Comparison of ENCODE assay signal across 8 cellular contexts in the genomic region with DNA sequence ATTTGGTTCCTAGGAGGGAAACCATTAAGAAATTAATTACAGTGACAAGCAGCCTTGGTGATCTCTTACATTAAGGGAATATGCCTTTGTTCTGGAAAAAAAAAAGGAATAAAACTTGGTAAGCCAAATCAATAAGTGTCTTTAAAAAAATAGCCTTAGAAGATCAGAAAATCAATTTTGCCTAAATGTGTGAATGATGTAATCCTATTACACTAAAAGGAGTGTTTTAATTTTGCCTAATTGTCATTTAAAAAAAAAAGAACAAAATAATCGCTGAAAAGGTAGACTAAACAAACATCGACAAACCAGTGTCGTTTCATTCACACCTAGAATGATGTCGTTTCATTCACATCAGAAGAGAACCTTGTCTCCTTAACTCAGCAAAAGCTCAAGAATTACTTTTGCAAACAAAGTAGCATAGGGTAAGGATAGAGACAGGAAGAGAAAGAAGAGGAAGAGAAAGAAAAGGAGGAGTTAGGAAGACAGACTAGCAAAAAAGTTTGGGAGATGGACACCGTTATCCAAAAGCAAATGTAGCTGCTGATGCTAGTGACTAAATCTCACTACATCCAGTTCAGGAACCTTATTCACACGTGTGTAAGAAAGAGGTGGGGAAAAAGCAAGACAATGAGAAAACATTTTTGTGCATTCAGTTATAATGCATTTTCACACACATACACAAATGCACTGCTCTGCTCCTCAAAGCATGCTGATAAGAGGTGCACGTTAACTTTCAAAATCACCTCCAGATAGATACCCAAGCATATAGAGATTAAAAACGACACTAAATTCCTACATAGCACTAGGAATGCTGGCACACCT.
DNase-seq lines count a peak whose midpoint lies in the region; ATAC-seq and TF ChIP-seq lines count a peak whose summit lies in the region.

No MANE protein-coding gene starts in this region.

- no peak overlapping the region for H3K9ac ChIP-seq in trophoblast cell (ENCODE audit: low read length)

- peaks cover 16% of the 10 kb centered on the region for H3F3A ChIP-seq in PC-9 (ENCODE audit: insufficient read depth, low read depth)

- peaks cover 27% of the 10 kb centered on the region for H3K4me1 Mint-ChIP-seq in endothelial cell (ENCODE audit: unreplicated experiment)

- peaks cover 46% of the 10 kb centered on the region for H3K79me2 ChIP-seq in PC-9 (ENCODE audit: low read depth)
- H3K79me2 ChIP-seq in trophoblast cell (ENCODE audit: control insufficient read depth, insufficient read depth, low read length, poor library complexity) = no peaks in the 10 kb centered on the region

- H4K12ac ChIP-seq in trophoblast cell (ENCODE audit: low read depth, low read length) = no peak overlapping the region

- 0 out of 2 replicates have a peak, but pooled peaks cover 3% of the 10 kb centered on the region for H3K36me3 ChIP-seq in PC-9 (ENCODE audit: low read depth)
- H3K36me3 ChIP-seq in trophoblast cell (ENCODE audit: control insufficient read depth in 1 of 2, insufficient read depth in 2 of 2, low read length in 2 of 2) = no peaks in the 10 kb centered on the region

- H3K27ac ChIP-seq in PC-9 (peak overlapping the region; percentile 71), trophoblast cell (ENCODE audit: low read depth, low read length) (peak overlapping the region; percentile 52)

- no peak overlapping the region for H3K14ac ChIP-seq in trophoblast cell (ENCODE audit: low read length)

- no peaks in the 10 kb centered on the region for H3K36me3 Mint-ChIP-seq in endothelial cell (ENCODE audit: low read depth, unreplicated experiment)

- no peak overlapping the region for H3K23ac ChIP-seq in trophoblast cell (ENCODE audit: low read length)

- H2BK12ac ChIP-seq in trophoblast cell (ENCODE audit: low read length) = no peak overlapping the region

- no peaks in the 10 kb centered on the region for H3K9me3 Mint-ChIP-seq in endothelial cell (ENCODE audit: unreplicated experiment)

- H3K27me3 Mint-ChIP-seq in endothelial cell (ENCODE audit: unreplicated experiment) = peaks cover 5% of the 10 kb centered on the region

- H4K8ac ChIP-seq in trophoblast cell (ENCODE audit: low read depth, low read length) = no peak overlapping the region

- intact Hi-C loops in PC-9 (cut with micrococcal nuclease; ENCODE audit: unreplicated experiment) = loop anchor here (1.0 to 2.0 kb wide), 11 partner anchors 18 to 543 kb away; a partner anchor contains a TSS

- in situ Hi-C loops in G401 (cut with HindIII; ENCODE audit: low sequenced_read_pairs) = no loop called here

- no peak overlapping the region for H2BK120ac ChIP-seq in trophoblast cell (ENCODE audit: insufficient read depth, low read length, poor library complexity)

- TSS peak; percentile 88 for BruUV-seq in PC-9 (replicated peaks; lab: Mats Ljungman, UMichigan)

- H3K27ac Mint-ChIP-seq in endothelial cell (ENCODE audit: unreplicated experiment) = peak overlapping the region; percentile 78

- H3K27me3 ChIP-seq in PC-9 (ENCODE audit: insufficient read depth, low read depth) (no peaks in the 10 kb centered on the region), trophoblast cell (ENCODE audit: insufficient read depth, low read length) (no peaks in the 10 kb centered on the region)

- no peaks in the 10 kb centered on the region for H3K9me2 ChIP-seq in PC-9 (ENCODE audit: insufficient read depth)

- no peak overlapping the region for H2BK5ac ChIP-seq in trophoblast cell (ENCODE audit: low read depth, low read length, poor library complexity)

- H3K4ac ChIP-seq in trophoblast cell (ENCODE audit: low read depth, low read length) = no peak overlapping the region

- H3K4me3 ChIP-seq in PC-9 (peak overlapping the region; percentile 19; the same call in 1 of the 2 replicates), trophoblast cell (ENCODE audit: low read depth, low read length) (no peak overlapping the region)

- POLR2A ChIA-PET in PC-9 (lab: Charles Lee; ENCODE audit: unreplicated experiment) = interaction anchor here (0.6 to 1.5 kb wide), 3 partner anchors 31 to 201 kb away, joined by 3 to 73 read pairs (median 10); no protein-coding TSS in a partner anchor

- ATAC-seq in HG03469 (IDR thresholded peaks at IDR 0.05; ENCODE audit: unreplicated experiment) = no peak

- H3K9me3 ChIP-seq in PC-9 (ENCODE audit: insufficient read depth, low read depth) (no peaks in the 10 kb centered on the region), trophoblast cell (ENCODE audit: insufficient read depth, low read depth, low read length) (no peaks in the 10 kb centered on the region)

- H2AFZ ChIP-seq in PC-9 (no peak overlapping the region), trophoblast cell (ENCODE audit: insufficient read depth, low read length, poor library complexity) (no peak overlapping the region)

- H4K91ac ChIP-seq in trophoblast cell (ENCODE audit: low read depth, low read length) = no peak overlapping the region

- H3K4me2 ChIP-seq in PC-9 (peak overlapping the region; percentile 60), trophoblast cell (ENCODE audit: low read length) (peak overlapping the region; percentile 55)

- TF ChIP-seq CTCF in PC-9 (conservative IDR thresholded peaks at IDR 0.05) (no peak), endothelial cell (IDR thresholded peaks at IDR 0.05; ENCODE audit: unreplicated experiment) (no peak)

- H4K20me1 ChIP-seq in PC-9 (ENCODE audit: insufficient read depth) = no peaks in the 10 kb centered on the region

- peaks cover 41% of the 10 kb centered on the region for H3K4me1 ChIP-seq in PC-9 (replicated peaks; ENCODE audit: insufficient read depth)
- peaks cover 0 to 7% of the 10 kb centered on the region in 2 experiments for H3K4me1 ChIP-seq in trophoblast cell (ENCODE audit: control insufficient read depth in 1 of 2, insufficient read depth in 2 of 2, low read length in 2 of 2)

- H3K79me1 ChIP-seq in trophoblast cell (ENCODE audit: low read length) = no peaks in the 10 kb centered on the region

- no CpG with 5 or more reads among the region's 8 CpGs for WGBS in trophoblast cell (ENCODE audit: extremely low coverage, insufficient coverage, insufficient read length)

- DNase-seq in G401 (ENCODE audit: low spot score) = peak; percentile 44
- no peak for DNase-seq in PC-9
- no peak for DNase-seq in endothelial cell (ENCODE audit: low spot score)
- no peak for DNase-seq in trophoblast cell
- DNase-seq in glomerular visceral epithelial cell (ENCODE audit: extremely low spot score) = no peak
- no peak for DNase-seq in AG08396 (ENCODE audit: low spot score)
- no peak for DNase-seq in nucleus accumbens (lab: John Stamatoyannopoulos, UW)

- CTCF ChIA-PET in PC-9 (lab: Charles Lee) = interaction anchor here (0.9 kb wide), 1 partner anchor 188 kb away, joined by 3 read pairs; no protein-coding TSS in a partner anchor

- peak overlapping the region; percentile 54 for H3K4me3 Mint-ChIP-seq in endothelial cell (ENCODE audit: unreplicated experiment)

- H3K18ac ChIP-seq in trophoblast cell (ENCODE audit: low read length) = no peak overlapping the region

- H2AK5ac ChIP-seq in trophoblast cell (ENCODE audit: low read length) = no peak overlapping the region
